In the genomic region with DNA sequence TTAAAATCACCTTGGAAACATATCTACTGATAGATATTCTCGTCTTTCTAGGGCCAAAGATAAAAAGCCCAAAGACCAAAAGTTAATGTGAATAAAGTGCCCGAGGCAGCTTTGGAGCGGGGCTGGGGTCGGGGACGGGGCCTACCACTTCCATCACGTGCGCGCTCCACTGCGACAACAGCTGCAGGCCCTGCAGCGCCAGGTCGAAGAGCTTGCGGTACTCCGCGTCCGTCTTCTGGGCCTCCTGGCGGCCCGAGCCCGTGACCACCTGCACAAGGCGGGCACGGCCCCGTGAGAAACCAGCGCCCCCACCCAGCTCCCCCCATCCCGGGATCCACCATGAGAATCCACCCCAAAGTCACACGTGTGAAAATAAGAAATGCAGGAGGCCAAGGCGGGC, we compare ENCODE assay signal across 31 cellular contexts.
"Had no signal": no experiment of that assay in that cellular context is flagged by ENCODE, and none has a peak within 500 bp of the region (broad histone marks: within the 10 kb centered on the region; RNA-seq: fewer than 3 reads in every experiment).

No MANE protein-coding gene starts in this region.

- H3K4me1 Mint-ChIP-seq: naive B cell; naive thymus-derived CD8-positive, alpha-beta T cell; nephron progenitor cell; neural crest cell; stimulated activated memory B cell treated with anti-CD40 and anti-IgM and Interleukin-4, amounts not matched to agents 10 μg/mL and 1 μg/mL and 100 μg/mL, for 72 hours; stimulated activated naive CD8-positive, alpha-beta T cell treated with anti-CD3 and anti-CD28 coated beads, Interleukin-15, amount 100 ng/mL, for 72 hours had no signal

- H3K36me3 ChIP-seq: neutrophil, ovary had no signal

- H3K36me3 Mint-ChIP-seq: naive B cell; naive thymus-derived CD8-positive, alpha-beta T cell had no signal

- H3K27ac Mint-ChIP-seq: naive B cell; naive thymus-derived CD8-positive, alpha-beta T cell; nephron progenitor cell; progenitor cell of endocrine pancreas; stimulated activated memory B cell treated with anti-CD40 and anti-IgM and Interleukin-4, amounts not matched to agents 10 μg/mL and 1 μg/mL and 100 μg/mL, for 72 hours; stimulated activated naive CD8-positive, alpha-beta T cell treated with anti-CD3 and anti-CD28 coated beads, Interleukin-15, amount 100 ng/mL, for 72 hours had no signal

- H3K4me1 ChIP-seq: parathyroid adenoma, right lobe of liver, thyroid gland, upper lobe of left lung, vagina had no signal

- H3K9me3 Mint-ChIP-seq: naive B cell; naive thymus-derived CD8-positive, alpha-beta T cell; nephron progenitor cell; neural crest cell; stimulated activated memory B cell treated with anti-CD40 and anti-IgM and Interleukin-4, amounts not matched to agents 10 μg/mL and 1 μg/mL and 100 μg/mL, for 72 hours; stimulated activated naive CD8-positive, alpha-beta T cell treated with anti-CD3 and anti-CD28 coated beads, Interleukin-15, amount 100 ng/mL, for 72 hours had no signal

- H3K4me3 Mint-ChIP-seq: naive thymus-derived CD8-positive, alpha-beta T cell; nephron progenitor cell; neural crest cell; stimulated activated memory B cell treated with anti-CD40 and anti-IgM and Interleukin-4, amounts not matched to agents 10 μg/mL and 1 μg/mL and 100 μg/mL, for 72 hours; stimulated activated naive CD8-positive, alpha-beta T cell treated with anti-CD3 and anti-CD28 coated beads, Interleukin-15, amount 100 ng/mL, for 72 hours had no signal

- ATAC-seq: naive thymus-derived CD8-positive, alpha-beta T cell; psoas muscle; right cardiac atrium; right lobe of liver; stimulated activated memory B cell treated with anti-CD40 and anti-IgM and Interleukin-4, amounts not matched to agents 10 μg/mL and 1 μg/mL and 100 μg/mL, for 72 hours; stimulated activated naive CD8-positive, alpha-beta T cell treated with anti-CD3 and anti-CD28 coated beads, Interleukin-15, amount 100 ng/mL, for 72 hours; stimulated activated naive CD8-positive, alpha-beta T cell treated with anti-CD3 and anti-CD28 coated beads, Interleukin-15, Interleukin-2, amounts not matched to agents 100 U/mL and 50 U/mL, for 24 hours had no signal

- DNase-seq: naive B cell; naive thymus-derived CD8-positive, alpha-beta T cell; nephron progenitor cell; nucleus accumbens; ovary; psoas muscle; right cardiac atrium; right lobe of liver; sigmoid colon; small intestine; stimulated activated CD4-positive, alpha-beta T cell treated with anti-CD3 and anti-CD28 coated beads, Interleukin-12 subunit alpha, Interleukin-12 subunit beta, amount 100 ng/mL, for 4 hours; stimulated activated CD4-positive, alpha-beta T cell treated with anti-CD3 and anti-CD28 coated beads, Interleukin-1b, Interleukin-23, amount 100 ng/mL, for 48 hours; stimulated activated CD4-positive, alpha-beta T cell treated with anti-CD3 and anti-CD28 coated beads, Interleukin-4, amount 100 ng/mL, for 1 hour; stimulated activated CD4-positive, alpha-beta T cell treated with anti-CD3 and anti-CD28 coated beads, Interleukin-4, amount 100 ng/mL, for 4 hours; stimulated activated CD8-positive, alpha-beta memory T cell treated with anti-CD3 and anti-CD28 coated beads, Interleukin-4, amount 100 ng/mL, for 48 hours; stimulated activated naive CD4-positive, alpha-beta T cell; stimulated activated naive CD8-positive, alpha-beta T cell treated with anti-CD3 and anti-CD28 coated beads, Interleukin-15, amount 100 ng/mL, for 72 hours; stimulated activated naive CD8-positive, alpha-beta T cell treated with anti-CD3 and anti-CD28 coated beads, Interleukin-15, Interleukin-2, amounts not matched to agents 100 U/mL and 50 U/mL, for 24 hours; substantia nigra; thyroid gland; trophoblast cell had no signal

- H3K4me3 ChIP-seq: ovary, psoas muscle, right lobe of liver, sigmoid colon, suprapubic skin, thoracic aorta, thyroid gland, tibial nerve, upper lobe of left lung, vagina had no signal

- H3K27me3 ChIP-seq: neutrophil, ovary, right lobe of liver, sigmoid colon, suprapubic skin, thyroid gland, tibial nerve, upper lobe of left lung, vagina had no signal

- H3K9me3 ChIP-seq: neutrophil, ovary, psoas muscle, right lobe of liver, sigmoid colon, suprapubic skin, thoracic aorta, thyroid gland, tibial nerve, upper lobe of left lung, vagina had no signal

- H3K27ac ChIP-seq: neutrophil, ovary, parathyroid adenoma, psoas muscle, right lobe of liver, sigmoid colon, suprapubic skin, thoracic aorta, thyroid gland, tibial nerve, upper lobe of left lung, vagina had no signal

- H3K27me3 Mint-ChIP-seq: naive B cell; naive thymus-derived CD8-positive, alpha-beta T cell; progenitor cell of endocrine pancreas; stimulated activated memory B cell treated with anti-CD40 and anti-IgM and Interleukin-4, amounts not matched to agents 10 μg/mL and 1 μg/mL and 100 μg/mL, for 72 hours; stimulated activated naive CD8-positive, alpha-beta T cell treated with anti-CD3 and anti-CD28 coated beads, Interleukin-15, amount 100 ng/mL, for 72 hours had no signal
